Comparison of ENCODE assay signal across 18 cellular contexts in the genomic region with DNA sequence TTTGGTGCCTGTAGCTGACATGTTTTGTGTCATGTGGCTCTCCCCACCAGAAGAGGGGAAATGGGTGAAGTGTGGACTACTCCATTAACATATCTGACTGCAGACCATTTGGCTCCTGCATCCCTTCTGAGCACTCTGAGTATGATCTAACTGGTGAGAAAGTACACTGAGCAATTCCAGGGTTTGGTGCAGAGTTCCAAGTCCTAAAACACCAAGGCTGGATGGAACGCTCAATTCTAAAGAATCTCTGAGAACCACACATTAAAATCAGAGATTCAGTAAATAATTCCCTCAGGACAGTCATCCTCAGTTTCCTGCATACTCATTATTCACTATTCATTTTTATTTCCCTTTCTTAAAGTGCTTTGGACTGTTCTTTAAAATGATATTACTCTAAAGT. TPM values are rescaled to one million over a fixed set of nuclear protein-coding genes. Genes with fewer than 3 reads are reported as not detected.
DNase-seq lines count a peak whose midpoint lies in the region; ATAC-seq and TF ChIP-seq lines count a peak whose summit lies in the region.
"Had no signal": no experiment of that assay in that cellular context is flagged by ENCODE, and none has a peak within 500 bp of the region (broad histone marks: within the 10 kb centered on the region; RNA-seq: fewer than 3 reads in every experiment).

No MANE protein-coding gene starts in this region.

- no peak for TF ChIP-seq EP300 in gastroesophageal sphincter (IDR thresholded peaks at IDR 0.05)

- TF ChIP-seq CTCF in foreskin fibroblast (IDR thresholded peaks at IDR 0.05; ENCODE audit: low read depth, low read length) (no peak), osteocyte (IDR thresholded peaks at IDR 0.05) (no peak), gastroesophageal sphincter (IDR thresholded peaks at IDR 0.05) (no peak)

- H3K9me3 ChIP-seq in gastroesophageal sphincter: no peaks in the 10 kb centered on the region

- 63 to 78% methylated on average over 1 of the region's 1 CpG for WGBS in gastroesophageal sphincter (ENCODE audit: low coverage in 1 of 2), 2 donors

- no peak for ATAC-seq in natural killer cell treated with Interleukin-12 subunit alpha and Interleukin-12 subunit beta and Interleukin-15 and Interleukin-18, amount 100 ng/mL, for 72 hours
- no peak for ATAC-seq in gastroesophageal sphincter
- ATAC-seq: CD8-positive, alpha-beta T cell; GM23338 had no signal

- H3K4me3 ChIP-seq in foreskin fibroblast (ENCODE audit: low read depth in 1 of 2, low read length in 2 of 2): no peak overlapping the region
- no peak overlapping the region for H3K4me3 ChIP-seq in gastroesophageal sphincter
- H3K4me3 ChIP-seq: GM23338 had no signal

- no peaks in the 10 kb centered on the region for H3K4me1 ChIP-seq in gastroesophageal sphincter

- H3K27ac Mint-ChIP-seq in osteocyte (ENCODE audit: unreplicated experiment): no peak overlapping the region
- no peak overlapping the region for H3K27ac Mint-ChIP-seq in natural killer cell treated with Interleukin-12 subunit alpha and Interleukin-12 subunit beta and Interleukin-15 and Interleukin-18, amount 100 ng/mL, for 72 hours
- H3K27ac Mint-ChIP-seq: CD14-positive monocyte; CD8-positive, alpha-beta T cell; GM23338 had no signal

- no peaks in the 10 kb centered on the region for H3K36me3 ChIP-seq in gastroesophageal sphincter

- H3K27ac ChIP-seq in gastroesophageal sphincter: no peak overlapping the region

- H3K9me3 Mint-ChIP-seq in osteocyte (ENCODE audit: unreplicated experiment): peaks cover 6% of the 10 kb centered on the region
- peaks cover 10% of the 10 kb centered on the region for H3K9me3 Mint-ChIP-seq in natural killer cell treated with Interleukin-12 subunit alpha and Interleukin-12 subunit beta and Interleukin-15 and Interleukin-18, amount 100 ng/mL, for 72 hours

- H3K4me3 Mint-ChIP-seq in osteocyte (ENCODE audit: unreplicated experiment): no peak overlapping the region
- no peak overlapping the region for H3K4me3 Mint-ChIP-seq in natural killer cell treated with Interleukin-12 subunit alpha and Interleukin-12 subunit beta and Interleukin-15 and Interleukin-18, amount 100 ng/mL, for 72 hours
- H3K4me3 Mint-ChIP-seq: CD14-positive monocyte; CD8-positive, alpha-beta T cell; GM23338 had no signal

- H3K4me1 Mint-ChIP-seq in osteocyte (ENCODE audit: unreplicated experiment): no peaks in the 10 kb centered on the region
- peaks cover 0 to 4% of the 10 kb centered on the region in 2 donors for H3K4me1 Mint-ChIP-seq in natural killer cell treated with Interleukin-12 subunit alpha and Interleukin-12 subunit beta and Interleukin-15 and Interleukin-18, amount 100 ng/mL, for 72 hours (ENCODE audit: low read depth in 2 of 2)
- H3K4me1 Mint-ChIP-seq: CD14-positive monocyte had no signal

- no peaks in the 10 kb centered on the region for H3K27me3 ChIP-seq in gastroesophageal sphincter

- no peak for TF ChIP-seq POLR2A in gastroesophageal sphincter (IDR thresholded peaks at IDR 0.05)

- no peaks in the 10 kb centered on the region for H3K36me3 Mint-ChIP-seq in osteocyte (ENCODE audit: unreplicated experiment)
- peaks cover 23% of the 10 kb centered on the region for H3K36me3 Mint-ChIP-seq in natural killer cell treated with Interleukin-12 subunit alpha and Interleukin-12 subunit beta and Interleukin-15 and Interleukin-18, amount 100 ng/mL, for 72 hours
- H3K36me3 Mint-ChIP-seq: CD14-positive monocyte had no signal

- peaks cover 45% of the 10 kb centered on the region for H3K27me3 Mint-ChIP-seq in osteocyte (ENCODE audit: unreplicated experiment)
- peaks cover 15 to 17% of the 10 kb centered on the region in 2 donors for H3K27me3 Mint-ChIP-seq in natural killer cell treated with Interleukin-12 subunit alpha and Interleukin-12 subunit beta and Interleukin-15 and Interleukin-18, amount 100 ng/mL, for 72 hours

- DNase-seq in AG08395 (ENCODE audit: low spot score) (peak; percentile 41), EH (ENCODE audit: low read depth) (peak; percentile 52), LHCN-M2 (ENCODE audit: low read depth) (peak; percentile 30), foreskin fibroblast (peak; percentile 33 to 59), NCI-H69 (lab: John Stamatoyannopoulos, UW) (no peak), osteocyte (ENCODE audit: extremely low spot score, unreplicated experiment) (no peak)
- no peak for DNase-seq in natural killer cell treated with Interleukin-12 subunit alpha and Interleukin-12 subunit beta and Interleukin-15 and Interleukin-18, amount 100 ng/mL, for 72 hours (ENCODE audit: low spot score)
- DNase-seq: ACHN; CD8-positive, alpha-beta T cell; COR-L47; DMS153; DMS79 treated with DMSO at 0.1 percent for 48 hours; GDM1; H7; KBM-7 had no signal

RNA-seq across cellular contexts. Expression of a gene that starts 22.8 kb away (rescaled TPM):
- total RNA-seq in LHCN-M2 (2014; rRNA removed) (41.2 and 48.7 TPM in 2 replicates), osteocyte (7.7 and 8.0 TPM in 2 replicates), gastroesophageal sphincter (10 to 100 TPM in 1 of 4 donors, 1 to 10 TPM in 3; 3.2 to 11.4 (median 6.4) TPM)
- polyA plus RNA-seq in LHCN-M2 (2012): 12.6 TPM
- 10 to 100 TPM; 34.7 to 70.4 TPM for total RNA-seq in natural killer cell treated with Interleukin-12 subunit alpha and Interleukin-12 subunit beta and Interleukin-15 and Interleukin-18, amount 100 ng/mL, for 72 hours

Comparison
In these comparisons a context has a peak if more than half of its experiments do, and no peak if none do; other contexts are left out.
1. DNase-seq: peak in AG08395 (single experiment), EH (single experiment), LHCN-M2 (single experiment) and foreskin fibroblast (2 of 2); none in NCI-H69 (single experiment), osteocyte (single experiment) and natural killer cell treated with Interleukin-12 subunit alpha and Interleukin-12 subunit beta and Interleukin-15 and Interleukin-18, amount 100 ng/mL, for 72 hours (single experiment).